ENCODE assay signal across 23 cellular contexts in the genomic region with DNA sequence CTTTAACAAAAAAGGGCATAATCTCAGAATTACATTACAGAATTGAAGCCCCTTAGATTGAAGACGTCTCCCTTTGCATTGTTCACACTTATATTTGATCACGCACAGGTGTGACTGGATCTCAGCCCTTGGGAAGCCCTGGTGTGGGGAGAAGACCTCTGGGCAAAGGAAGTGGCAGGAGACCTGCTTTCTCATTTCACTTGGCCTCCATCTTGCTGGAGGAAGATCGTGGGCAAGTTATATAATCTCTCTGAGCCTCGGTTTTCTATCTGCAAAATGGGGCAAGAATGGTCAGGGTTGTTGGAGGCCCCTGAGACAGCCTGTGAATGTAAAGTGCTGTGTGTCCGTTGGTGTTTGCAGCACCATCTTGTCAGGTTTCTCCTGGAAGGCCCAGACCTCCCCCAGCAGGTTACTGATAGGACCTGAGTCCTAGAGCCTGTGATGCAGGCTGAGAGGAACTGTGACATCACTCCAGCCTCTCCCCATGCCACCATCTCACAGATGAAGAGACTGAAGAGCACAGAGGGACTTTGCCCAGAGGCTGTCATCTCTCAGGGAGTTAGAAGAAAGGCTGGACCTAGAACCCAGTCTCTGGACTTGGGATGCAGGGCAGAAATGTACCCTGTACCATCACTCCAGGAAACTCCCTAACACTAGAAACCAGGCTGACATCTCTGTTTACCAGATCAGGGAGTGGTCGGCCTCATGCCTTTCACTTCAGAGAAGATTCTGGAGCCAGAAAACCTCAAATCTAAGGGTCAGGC. TPM values are rescaled to one million over a fixed set of nuclear protein-coding genes. Genes with fewer than 3 reads are reported as not detected.
A peak's percentile ranks its signal among the peaks of the same experiment; 100 is the strongest.
DNase-seq lines count a peak whose midpoint lies in the region; ATAC-seq and TF ChIP-seq lines count a peak whose summit lies in the region.
"Had no signal": no experiment of that assay in that cellular context is flagged by ENCODE, and none has a peak within 500 bp of the region (broad histone marks: within the 10 kb centered on the region; RNA-seq: fewer than 3 reads in every experiment).

No MANE protein-coding gene starts in this region.

- TF ChIP-seq POLR2A in Peyer's patch (IDR thresholded peaks at IDR 0.05) (peak in 1 of 2 donors; percentile 45), right lobe of liver (IDR thresholded peaks at IDR 0.05) (no peak), sigmoid colon (IDR thresholded peaks at IDR 0.05) (no peak)

- H3K4me1 ChIP-seq in Caco-2: peaks cover 86% of the 10 kb centered on the region
- peaks cover 0 to 21% (median 6%) of the 10 kb centered on the region in 4 donors for H3K4me1 ChIP-seq in Peyer's patch
- H3K4me1 ChIP-seq in right lobe of liver: peaks cover 0 to 36% (median 18%) of the 10 kb centered on the region in 4 donors
- peaks cover 0 to 19% (median 13%) of the 10 kb centered on the region in 4 donors for H3K4me1 ChIP-seq in sigmoid colon

- POLR2A ChIA-PET in Caco-2 (lab: Charles Lee): interaction anchor here (1.7 kb wide), 1 partner anchor 306 kb away, joined by 6 read pairs; the partner anchor contains the start of gene PAFAH1B2

- peaks cover 63% of the 10 kb centered on the region for H3K4me1 Mint-ChIP-seq in Caco-2 (ENCODE audit: low read depth, unreplicated experiment)

- peaks cover 5% of the 10 kb centered on the region; the same call in 1 of the 2 replicates for H3K36me3 ChIP-seq in Caco-2 (ENCODE audit: control insufficient read depth, insufficient read depth, low read length)
- H3K36me3 ChIP-seq in Peyer's patch: peaks cover 0 to 1% (median 0%) of the 10 kb centered on the region in 3 donors
- H3K36me3 ChIP-seq in right lobe of liver: peaks cover 0 to 7% (median 0%) of the 10 kb centered on the region in 4 donors
- peaks cover 1 to 9% (median 4%) of the 10 kb centered on the region in 4 donors for H3K36me3 ChIP-seq in sigmoid colon

- H3K9me3 ChIP-seq in Caco-2: no peaks in the 10 kb centered on the region
- no peaks in the 10 kb centered on the region for H3K9me3 ChIP-seq in Peyer's patch
- no peaks in the 10 kb centered on the region for H3K9me3 ChIP-seq in right lobe of liver
- no peaks in the 10 kb centered on the region for H3K9me3 ChIP-seq in sigmoid colon
- H3K9me3 ChIP-seq: BLaER1 had no signal

- intact Hi-C loops in Caco-2 (cut with micrococcal nuclease; ENCODE audit: unreplicated experiment): loop anchor here (5.0 kb wide), 1 partner anchor 106 kb away; no protein-coding TSS in a partner anchor
- intact Hi-C loops in right lobe of liver (cut with DNase I): loop anchor here in 1 of 2 donors (5.0 kb wide), 1 partner anchor 46 kb away; the partner anchor contains the start of gene APOA5
- intact Hi-C loops in sigmoid colon (cut with DNase I): no loop called here

- DNase-seq in Caco-2 (no peak), Peyer's patch (peak in 2 of 3 donors; percentile 61 to 83), right lobe of liver (peak in 1 of 3 donors; percentile 34), sigmoid colon (peak; percentile 7), cerebellum (ENCODE audit: low spot score) (no peak)
- DNase-seq: CD4-positive, alpha-beta memory T cell; GM23248; H9; IMR-90; Karpas-422; MV-4-11; NCI-H1105 treated with DMSO at 0.1 percent for 48 hours; NCI-H2081; NCI-H2171; OCI-M1 had no signal

- H3K4me3 ChIP-seq in Caco-2 (ENCODE audit: low read depth, low read length) (no peak overlapping the region), Peyer's patch (no peak overlapping the region), right lobe of liver (no peak overlapping the region), sigmoid colon (no peak overlapping the region)
- H3K4me3 ChIP-seq: BLaER1, GM23248 had no signal

- H3K36me3 Mint-ChIP-seq in Caco-2 (ENCODE audit: insufficient read depth, unreplicated experiment): peaks cover 48% of the 10 kb centered on the region

- no peak for TF ChIP-seq EP300 in sigmoid colon (IDR thresholded peaks at IDR 0.05)

- WGBS in right lobe of liver (ENCODE audit: insufficient coverage, low coverage, low lambda C conversion rate, missing lambda C conversion rate): 45% methylated on average over 4 of the region's 6 CpGs
- WGBS in sigmoid colon, 2 donors: 80 to 88% methylated on average over 6 of the region's 6 CpGs

- H3K27me3 ChIP-seq in Caco-2 (replicated peaks; ENCODE audit: control insufficient read depth, insufficient read depth, low read length): no peaks in the 10 kb centered on the region
- no peaks in the 10 kb centered on the region for H3K27me3 ChIP-seq in Peyer's patch
- H3K27me3 ChIP-seq in right lobe of liver: no peaks in the 10 kb centered on the region
- H3K27me3 ChIP-seq in sigmoid colon: no peaks in the 10 kb centered on the region
- H3K27me3 ChIP-seq: BLaER1 had no signal

- no peak for TF ChIP-seq CTCF in Caco-2 (IDR thresholded peaks at IDR 0.05; ENCODE audit: insufficient read depth in 1 of 2, low read depth in 1 of 2, low read length in 1 of 2, severe bottlenecking in 1 of 2, unreplicated experiment in 1 of 2)
- no peak for TF ChIP-seq CTCF in Peyer's patch (IDR thresholded peaks at IDR 0.05)
- TF ChIP-seq CTCF in right lobe of liver (IDR thresholded peaks at IDR 0.05): no peak
- TF ChIP-seq CTCF in sigmoid colon (IDR thresholded peaks at IDR 0.05): no peak

- no peaks in the 10 kb centered on the region for H3K9me3 Mint-ChIP-seq in Caco-2 (ENCODE audit: unreplicated experiment)
- H3K9me3 Mint-ChIP-seq: CD4-positive, alpha-beta memory T cell; H9 had no signal

- no peaks in the 10 kb centered on the region for H3K27me3 Mint-ChIP-seq in Caco-2 (ENCODE audit: insufficient read depth, unreplicated experiment)
- H3K27me3 Mint-ChIP-seq: CD4-positive, alpha-beta memory T cell had no signal

- H3K27ac ChIP-seq in Peyer's patch: peak overlapping the region in 2 of 4 donors; percentile 76 to 82
- peak overlapping the region in 2 of 3 donors; percentile 85 to 87 for H3K27ac ChIP-seq in right lobe of liver
- no peak overlapping the region for H3K27ac ChIP-seq in sigmoid colon
- H3K27ac ChIP-seq: BLaER1, GM23248 had no signal

- peak overlapping the region; percentile 92 for H3K27ac Mint-ChIP-seq in Caco-2 (ENCODE audit: unreplicated experiment)

- peak overlapping the region; percentile 68 for H3K4me3 Mint-ChIP-seq in Caco-2 (ENCODE audit: unreplicated experiment)
- H3K4me3 Mint-ChIP-seq: H9 had no signal

- no peak for ATAC-seq in right lobe of liver
- no peak for ATAC-seq in GM21528 (IDR thresholded peaks at IDR 0.05; ENCODE audit: low FRiP score, unreplicated experiment)
- no peak for ATAC-seq in HG03460 (IDR thresholded peaks at IDR 0.05; ENCODE audit: unreplicated experiment)
- ATAC-seq: Right ventricle myocardium inferior had no signal

- CTCF ChIA-PET in Caco-2 (lab: Charles Lee): interaction anchor here (1.6 to 3.8 kb wide), 3 partner anchors 10 to 48 kb away, joined by 4 to 50 read pairs (median 15); partner anchors contain the start of gene APOA5

- BruUV-seq in Caco-2 (replicated peaks; lab: Mats Ljungman, UMichigan): no TSS peak

RNA-seq across cellular contexts. Expression of gene APOA1, which starts 1.1 kb away (rescaled TPM):
- 872 and 913 TPM in 2 replicates for total RNA-seq in Caco-2 (2022)
- 1,000 to 10,000 TPM in 3 of 4 donors, 10 to 100 TPM in 1; 42.9 to 6,445 (median 3,046) TPM for total RNA-seq in Peyer's patch
- over 10,000 TPM in 2 of 6 experiments, 1,000 to 10,000 TPM in 4; 5,429 to 12,494 (median 8,679) TPM for total RNA-seq in right lobe of liver
- under 1 TPM in 2 of 4 donors, not detected in 2; 0.54 to 0.55 TPM for total RNA-seq in sigmoid colon
- 1 to 10 TPM in 2 of 3 donors, under 1 TPM in 1; 0.32 to 3.0 (median 2.8) TPM for polyA plus RNA-seq in sigmoid colon
- total RNA-seq in cerebellum: 0.91 TPM
- total RNA-seq: GM23248, M059J, SK-MEL-5 had no signal

RNA-seq across cellular contexts. Expression of gene APOC3, which starts 8.8 kb away (rescaled TPM):
- total RNA-seq in Caco-2 (2022) (103 and 128 TPM in 2 replicates), Peyer's patch (over 10,000 TPM in 1 of 4 donors, 1,000 to 10,000 TPM in 2, 100 to 1,000 TPM in 1; 276 to 11,857 (median 5,024) TPM), right lobe of liver (over 10,000 TPM in 3 of 6 experiments, 1,000 to 10,000 TPM in 3; 4,225 to 15,106 (median 9,815) TPM), sigmoid colon (not detected), cerebellum (not detected)
- polyA plus RNA-seq in sigmoid colon: 1 to 10 TPM in 1 of 3 donors, under 1 TPM in 1, not detected in 1; 0.19 to 4.4 TPM
- total RNA-seq: CD4-positive, alpha-beta memory T cell; Daoy; GM23248; H9; HT1080; IMR-90; M059J; Right ventricle myocardium inferior; SK-MEL-5 had no signal
- polyA plus RNA-seq: CD4-positive, alpha-beta memory T cell; GM23248; IMR-90 had no signal

RNA-seq across cellular contexts. Expression of gene APOA4, which starts 15.4 kb away (rescaled TPM):
- total RNA-seq in Caco-2 (2022): 1.8 and 3.3 TPM in 2 replicates
- over 10,000 TPM in 1 of 4 donors, 1,000 to 10,000 TPM in 2, 100 to 1,000 TPM in 1; 107 to 10,211 (median 6,146) TPM for total RNA-seq in Peyer's patch
- 1,000 to 10,000 TPM in 2 of 6 experiments, 100 to 1,000 TPM in 2, 10 to 100 TPM in 2; 21.9 to 1,288 (median 117) TPM for total RNA-seq in right lobe of liver
- not detected for total RNA-seq in sigmoid colon
- polyA plus RNA-seq in sigmoid colon: 1 to 10 TPM in 2 of 3 donors, under 1 TPM in 1; 0.04 to 5.3 (median 3.0) TPM
- 0.45 TPM for total RNA-seq in cerebellum
- total RNA-seq: CD4-positive, alpha-beta memory T cell; Daoy; GM23248; H9; HT1080; IMR-90; M059J; Right ventricle myocardium inferior; SK-MEL-5 had no signal
- polyA plus RNA-seq: CD4-positive, alpha-beta memory T cell; GM23248; IMR-90 had no signal

RNA-seq across cellular contexts. Expression of gene APOA5, which starts 46.8 kb away (rescaled TPM):
- total RNA-seq in Caco-2 (2022) (1.5 and 2.5 TPM in 2 replicates), Peyer's patch (1 to 10 TPM in 2 of 4 donors, not detected in 2; 2.8 to 3.2 TPM), right lobe of liver (1,000 to 10,000 TPM in 1 of 6 experiments, 100 to 1,000 TPM in 4, 10 to 100 TPM in 1; 57.8 to 1,064 (median 724) TPM), sigmoid colon (not detected), cerebellum (not detected)
- not detected for polyA plus RNA-seq in sigmoid colon
- total RNA-seq: CD4-positive, alpha-beta memory T cell; Daoy; GM23248; HT1080; IMR-90; M059J; Right ventricle myocardium inferior; SK-MEL-5 had no signal
- polyA plus RNA-seq: CD4-positive, alpha-beta memory T cell; GM23248; IMR-90 had no signal

RNA-seq across cellular contexts. Expression of gene ZPR1, which starts 50.7 kb away (rescaled TPM):
- total RNA-seq in Caco-2 (2022) (168 and 194 TPM in 2 replicates), Peyer's patch (10 to 100 TPM; 17.0 to 52.6 (median 32.5) TPM), right lobe of liver (10 to 100 TPM; 17.9 to 86.6 (median 30.2) TPM), sigmoid colon (10 to 100 TPM; 14.7 to 28.6 (median 21.0) TPM), cerebellum (21.7 TPM)
- polyA plus RNA-seq in sigmoid colon: 10 to 100 TPM; 16.8 to 22.5 (median 17.3) TPM

Comparison
In these comparisons a context has a peak if more than half of its experiments do, and no peak if none do; other contexts are left out.
1. DNase-seq: peak in Peyer's patch (2 of 3) and sigmoid colon (single experiment); none in Caco-2 (0 of 2) and cerebellum (single experiment).
2. H3K27ac ChIP-seq: peak in right lobe of liver (2 of 3); none in sigmoid colon (0 of 4).
3. RNA of gene APOA1, which starts 1.1 kb away (total RNA-seq): 5,429 to 12,494 TPM in right lobe of liver, 42.9 to 6,445 TPM in Peyer's patch and 872 to 913 TPM in Caco-2; 0.91 TPM in cerebellum (single experiment) and 0.54 to 0.55 TPM in sigmoid colon; every median in the first group is over 10 times any median in the second.
4. RNA of gene APOC3, which starts 8.8 kb away (total RNA-seq): 4,225 to 15,106 TPM in right lobe of liver, 276 to 11,857 TPM in Peyer's patch and 103 to 128 TPM in Caco-2; not detected in cerebellum (single experiment) and not detected in sigmoid colon; every median in the first group is over 10 times any median in the second.